20 cellular contexts compared by ENCODE assay signal in the genomic region with DNA sequence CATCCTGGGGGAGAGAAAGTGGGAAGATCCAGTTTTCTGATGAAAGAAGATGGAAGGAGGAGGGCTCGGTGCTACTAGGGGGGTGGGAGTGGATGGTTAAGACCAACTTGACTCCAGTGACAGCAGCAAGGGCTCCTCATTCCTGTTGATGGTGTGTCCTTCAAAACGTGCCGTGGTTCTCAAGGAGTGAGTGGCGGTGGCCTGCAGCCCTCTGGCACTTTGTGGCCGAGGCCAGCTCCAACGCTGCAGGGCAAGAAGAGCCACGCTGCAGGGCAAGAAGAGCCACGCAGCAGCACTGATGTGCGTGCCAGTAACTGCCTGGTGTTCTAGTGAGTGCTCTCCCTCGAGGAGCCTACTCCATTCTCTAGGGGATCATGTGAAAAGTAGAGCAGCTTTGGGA.
"Had no signal": no experiment of that assay in that cellular context is flagged by ENCODE, and none has a peak within 500 bp of the region (broad histone marks: within the 10 kb centered on the region; RNA-seq: fewer than 3 reads in every experiment).

No MANE protein-coding gene starts in this region.

- ATAC-seq: activated CD8-positive, alpha-beta T cell treated with anti-CD3 and anti-CD28 coated beads for 36 hours; natural killer cell; stimulated activated naive CD8-positive, alpha-beta T cell treated with anti-CD3 and anti-CD28 coated beads, Interleukin-15, Interleukin-2, amounts not matched to agents 100 U/mL and 50 U/mL, for 24 hours had no signal

- H3K9me3 ChIP-seq: esophagus squamous epithelium, tibial nerve, uterus had no signal

- DNase-seq: activated CD4-positive, alpha-beta T cell treated with anti-CD3 and anti-CD28 coated beads for 48 hours; activated CD4-positive, CD25-positive, alpha-beta regulatory T cell; activated CD8-positive, alpha-beta T cell treated with anti-CD3 and anti-CD28 coated beads for 36 hours; activated naive CD4-positive, alpha-beta T cell treated with Interleukin-2 at 50 U/mL for 16 hours; activated T-cell treated with anti-CD3 and anti-CD28 coated beads, Interleukin-2, amount 50 U/mL, for 24 hours; effector memory CD4-positive, alpha-beta T cell; esophagus squamous epithelium; hippocampal formation; islet precursor cell; natural killer cell; nucleus accumbens; stimulated activated CD4-positive, alpha-beta T cell treated with anti-CD3 and anti-CD28 coated beads, Interleukin-12 subunit alpha, Interleukin-12 subunit beta, amount 100 ng/mL, for 4 hours; stimulated activated CD4-positive, alpha-beta T cell treated with anti-CD3 and anti-CD28 coated beads, Interleukin-2, amount 100 ng/mL, for 24 hours; stimulated activated naive CD8-positive, alpha-beta T cell treated with anti-CD3 and anti-CD28 coated beads, Interleukin-15, Interleukin-2, amounts not matched to agents 100 U/mL and 50 U/mL, for 24 hours; T-helper 9 cell; uterus had no signal

- H3K27ac ChIP-seq: SK-N-MC, uterus had no signal

- H3K27ac Mint-ChIP-seq: activated CD8-positive, alpha-beta T cell treated with anti-CD3 and anti-CD28 coated beads for 36 hours; activated T-cell treated with anti-CD3 and anti-CD28 coated beads, Interleukin-2, amount 50 U/mL, for 24 hours; activated T-helper 2 cell treated with anti-CD3 and anti-CD28 coated beads, Interferon-gamma antibody, Interleukin-2, Interleukin-4, amounts not matched to agents 10 μg/mL and 5 μg/mL and 100 μg/mL, durations not matched to agents 14 hours and 24 hours and 36 hours; dendritic cell treated with granulocyte-macrophage colony-stimulating factor and Interleukin-4, amounts not matched to agents 40 ng/mL and 50 ng/mL, for 4 days; natural killer cell had no signal

- H3K27me3 ChIP-seq: esophagus squamous epithelium, tibial nerve, uterus had no signal

- H3K27me3 Mint-ChIP-seq: activated CD8-positive, alpha-beta T cell treated with anti-CD3 and anti-CD28 coated beads for 36 hours; activated T-cell treated with anti-CD3 and anti-CD28 coated beads, Interleukin-2, amount 50 U/mL, for 24 hours; dendritic cell treated with granulocyte-macrophage colony-stimulating factor and Interleukin-4, amounts not matched to agents 40 ng/mL and 50 ng/mL, for 4 days had no signal

- H3K36me3 ChIP-seq: esophagus squamous epithelium, tibial nerve, uterus had no signal

- H3K36me3 Mint-ChIP-seq: natural killer cell had no signal

- H3K4me3 ChIP-seq: esophagus squamous epithelium, SK-N-MC, tibial nerve, uterus had no signal

- H3K4me3 Mint-ChIP-seq: activated CD8-positive, alpha-beta T cell treated with anti-CD3 and anti-CD28 coated beads for 36 hours; activated T-cell treated with anti-CD3 and anti-CD28 coated beads, Interleukin-2, amount 50 U/mL, for 24 hours; dendritic cell treated with granulocyte-macrophage colony-stimulating factor and Interleukin-4, amounts not matched to agents 40 ng/mL and 50 ng/mL, for 4 days; natural killer cell had no signal

- H3K9me3 Mint-ChIP-seq: activated CD8-positive, alpha-beta T cell treated with anti-CD3 and anti-CD28 coated beads for 36 hours; activated T-cell treated with anti-CD3 and anti-CD28 coated beads, Interleukin-2, amount 50 U/mL, for 24 hours; activated T-helper 2 cell treated with anti-CD3 and anti-CD28 coated beads, Interferon-gamma antibody, Interleukin-2, Interleukin-4, amounts not matched to agents 10 μg/mL and 5 μg/mL and 100 μg/mL, durations not matched to agents 14 hours and 24 hours and 36 hours; dendritic cell treated with granulocyte-macrophage colony-stimulating factor and Interleukin-4, amounts not matched to agents 40 ng/mL and 50 ng/mL, for 4 days; natural killer cell had no signal
